20 cellular contexts compared by ENCODE assay signal in the genomic region with DNA sequence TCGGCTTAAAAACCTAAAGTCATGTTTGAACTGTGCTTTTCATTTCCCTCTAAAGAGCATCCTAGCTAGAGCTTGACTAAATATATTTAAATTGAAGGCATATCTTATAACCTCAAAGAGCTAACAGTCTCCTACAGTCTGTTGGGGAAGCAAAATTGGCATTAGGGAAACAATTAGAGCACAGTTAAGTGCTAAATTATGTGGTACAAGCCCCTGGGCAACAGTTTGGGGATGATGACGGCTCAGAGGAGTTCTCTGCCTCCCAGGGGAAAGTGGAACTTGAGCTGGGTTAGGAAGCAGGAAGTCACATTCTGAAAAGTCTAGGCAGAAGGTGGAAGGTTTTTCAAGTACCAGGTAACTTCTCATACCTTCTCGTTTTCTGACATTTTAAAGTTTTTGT.
"Had no signal": no experiment of that assay in that cellular context is flagged by ENCODE, and none has a peak within 500 bp of the region (broad histone marks: within the 10 kb centered on the region; RNA-seq: fewer than 3 reads in every experiment).

No MANE protein-coding gene starts in this region.

- H3K9me3 ChIP-seq: colonic mucosa, heart right ventricle, neutrophil, spleen, testis, tibial nerve had no signal

- H3K27ac ChIP-seq: colonic mucosa, foreskin keratinocyte, heart right ventricle, neutrophil, spleen, testis, tibial nerve had no signal

- H3K4me1 ChIP-seq: colonic mucosa, foreskin keratinocyte, spleen, tibial nerve had no signal

- DNase-seq: colonic mucosa; dermis blood vessel endothelial cell; erythroblast; foreskin keratinocyte; heart right ventricle; hypothalamus; kidney glomerular epithelial cell; naive thymus-derived CD8-positive, alpha-beta T cell; posterior cingulate gyrus; spleen; stimulated activated CD4-positive, alpha-beta T cell treated with anti-CD3 and anti-CD28 coated beads, Interleukin-2, amount 100 ng/mL, for 24 hours; stimulated activated CD4-positive, alpha-beta T cell treated with anti-CD3 and anti-CD28 coated beads, Interleukin-4, amount 100 ng/mL, for 4 hours; stimulated activated naive B cell treated with anti-CD40 and anti-IgM and Interleukin-4, amounts not matched to agents 10 μg/mL and 1 μg/mL and 100 μg/mL, for 72 hours; stimulated activated naive CD8-positive, alpha-beta T cell treated with anti-CD3 and anti-CD28 coated beads, Interleukin-15, amount 100 ng/mL, for 72 hours; testis had no signal

- H3K27ac Mint-ChIP-seq: naive thymus-derived CD8-positive, alpha-beta T cell; stimulated activated naive B cell treated with anti-CD40 and anti-IgM and Interleukin-4, amounts not matched to agents 10 μg/mL and 1 μg/mL and 100 μg/mL, for 72 hours; stimulated activated naive CD8-positive, alpha-beta T cell treated with anti-CD3 and anti-CD28 coated beads, Interleukin-15, amount 100 ng/mL, for 72 hours had no signal

- H3K4me3 Mint-ChIP-seq: naive thymus-derived CD8-positive, alpha-beta T cell; stimulated activated naive B cell treated with anti-CD40 and anti-IgM and Interleukin-4, amounts not matched to agents 10 μg/mL and 1 μg/mL and 100 μg/mL, for 72 hours; stimulated activated naive CD8-positive, alpha-beta T cell treated with anti-CD3 and anti-CD28 coated beads, Interleukin-15, amount 100 ng/mL, for 72 hours had no signal

- H3K9me3 Mint-ChIP-seq: naive thymus-derived CD8-positive, alpha-beta T cell; stimulated activated naive B cell treated with anti-CD40 and anti-IgM and Interleukin-4, amounts not matched to agents 10 μg/mL and 1 μg/mL and 100 μg/mL, for 72 hours; stimulated activated naive CD8-positive, alpha-beta T cell treated with anti-CD3 and anti-CD28 coated beads, Interleukin-15, amount 100 ng/mL, for 72 hours had no signal

- H3K4me3 ChIP-seq: colonic mucosa, heart right ventricle, spleen, testis, tibial nerve had no signal

- H3K36me3 ChIP-seq: colonic mucosa, heart right ventricle, neutrophil, spleen, tibial nerve had no signal

- H3K27me3 ChIP-seq: colonic mucosa, testis had no signal

- ATAC-seq: foreskin keratinocyte; heart right ventricle; naive thymus-derived CD8-positive, alpha-beta T cell; sciatic nerve; stimulated activated naive B cell treated with anti-CD40 and anti-IgM and Interleukin-4, amounts not matched to agents 10 μg/mL and 1 μg/mL and 100 μg/mL, for 72 hours; stimulated activated naive CD8-positive, alpha-beta T cell treated with anti-CD3 and anti-CD28 coated beads, Interleukin-15, amount 100 ng/mL, for 72 hours had no signal

- FAIRE-seq: endothelial cell of umbilical vein, islet of Langerhans had no signal

- H3K36me3 Mint-ChIP-seq: naive thymus-derived CD8-positive, alpha-beta T cell; stimulated activated naive B cell treated with anti-CD40 and anti-IgM and Interleukin-4, amounts not matched to agents 10 μg/mL and 1 μg/mL and 100 μg/mL, for 72 hours had no signal

- H3K4me1 Mint-ChIP-seq: naive thymus-derived CD8-positive, alpha-beta T cell; stimulated activated naive B cell treated with anti-CD40 and anti-IgM and Interleukin-4, amounts not matched to agents 10 μg/mL and 1 μg/mL and 100 μg/mL, for 72 hours; stimulated activated naive CD8-positive, alpha-beta T cell treated with anti-CD3 and anti-CD28 coated beads, Interleukin-15, amount 100 ng/mL, for 72 hours had no signal
